ENCODE assay signal across 15 cellular contexts in genomic region chr10:1199345-1199673, GRCh38.
"Had no signal": no experiment of that assay in that cellular context is flagged by ENCODE, and none has a peak within 500 bp of the region (broad histone marks: within the 10 kb centered on the region; RNA-seq: fewer than 3 reads in every experiment).

No MANE protein-coding gene starts in this region.

- H3K36me3 Mint-ChIP-seq: activated CD4-positive, alpha-beta memory T cell treated with anti-CD3 and anti-CD28 coated beads for 36 hours; activated naive CD8-positive, alpha-beta T cell treated with anti-CD3 and anti-CD28 coated beads, Interleukin-2, amount 10 ng/mL, durations not matched to agents 7 days and 5 days; naive B cell had no signal

- H3K27ac ChIP-seq: body of pancreas, foreskin keratinocyte, upper lobe of left lung had no signal

- H3K27ac Mint-ChIP-seq: activated B cell treated with CpG ODN at 0.5 μM for 24 hours; activated CD4-positive, alpha-beta memory T cell treated with anti-CD3 and anti-CD28 coated beads for 36 hours; activated naive CD8-positive, alpha-beta T cell treated with anti-CD3 and anti-CD28 coated beads, Interleukin-2, amount 10 ng/mL, durations not matched to agents 7 days and 5 days; activated T-helper 17 cell treated with anti-CD3 and anti-CD28 coated beads, Interleukin-2, amount 50 U/mL, for 72 hours; T-helper 2 cell treated with Interferon-gamma antibody and Interleukin-4, amounts not matched to agents 5 μg/mL and 100 μg/mL, for 36 hours had no signal

- H3K4me3 Mint-ChIP-seq: activated B cell treated with CpG ODN at 0.5 μM for 24 hours; activated CD4-positive, alpha-beta memory T cell treated with anti-CD3 and anti-CD28 coated beads for 36 hours; activated naive CD8-positive, alpha-beta T cell treated with anti-CD3 and anti-CD28 coated beads, Interleukin-2, amount 10 ng/mL, durations not matched to agents 7 days and 5 days; activated T-helper 17 cell treated with anti-CD3 and anti-CD28 coated beads, Interleukin-2, amount 50 U/mL, for 72 hours; naive B cell; neural crest cell; T-helper 2 cell treated with Interferon-gamma antibody and Interleukin-4, amounts not matched to agents 5 μg/mL and 100 μg/mL, for 36 hours had no signal

- H3K4me1 Mint-ChIP-seq: activated B cell treated with CpG ODN at 0.5 μM for 24 hours; activated T-helper 17 cell treated with anti-CD3 and anti-CD28 coated beads, Interleukin-2, amount 50 U/mL, for 72 hours; naive B cell had no signal

- H3K9me3 Mint-ChIP-seq: activated B cell treated with CpG ODN at 0.5 μM for 24 hours; activated CD4-positive, alpha-beta memory T cell treated with anti-CD3 and anti-CD28 coated beads for 36 hours; activated naive CD8-positive, alpha-beta T cell treated with anti-CD3 and anti-CD28 coated beads, Interleukin-2, amount 10 ng/mL, durations not matched to agents 7 days and 5 days; activated T-helper 17 cell treated with anti-CD3 and anti-CD28 coated beads, Interleukin-2, amount 50 U/mL, for 72 hours; neural crest cell; T-helper 2 cell treated with Interferon-gamma antibody and Interleukin-4, amounts not matched to agents 5 μg/mL and 100 μg/mL, for 36 hours had no signal

- DNase-seq: activated B cell treated with CpG ODN at 0.5 μM for 24 hours; activated CD4-positive, alpha-beta memory T cell treated with anti-CD3 and anti-CD28 coated beads for 36 hours; activated CD4-positive, alpha-beta T cell treated with anti-CD3 and anti-CD28 coated beads for 4 hours; activated naive CD4-positive, alpha-beta T cell treated with Interleukin-2 at 50 U/mL for 16 hours; activated naive CD8-positive, alpha-beta T cell treated with anti-CD3 and anti-CD28 coated beads, Interleukin-2, amount 10 ng/mL, durations not matched to agents 7 days and 5 days; body of pancreas; foreskin keratinocyte; left ventricle myocardium superior; naive B cell; stimulated activated CD4-positive, alpha-beta T cell treated with anti-CD3 and anti-CD28 coated beads, Interleukin-1b, Interleukin-23, amount 100 ng/mL, for 48 hours; stimulated activated naive CD4-positive, alpha-beta T cell had no signal

- ATAC-seq: activated T-helper 17 cell treated with anti-CD3 and anti-CD28 coated beads, Interleukin-2, amount 50 U/mL, for 72 hours; body of pancreas; foreskin keratinocyte; left ventricle myocardium superior had no signal
